Comparison of ENCODE assay signal across 8 cellular contexts in genomic region chr9:89549031-89549644, GRCh38. TPM values are rescaled to one million over a fixed set of nuclear protein-coding genes. Genes with fewer than 3 reads are reported as not detected.
A peak's percentile ranks its signal among the peaks of the same experiment; 100 is the strongest.
DNase-seq lines count a peak whose midpoint lies in the region; ATAC-seq and TF ChIP-seq lines count a peak whose summit lies in the region.

No MANE protein-coding gene starts in this region.

- peaks cover 12% of the 10 kb centered on the region for H3K27me3 Mint-ChIP-seq in nephron (ENCODE audit: low read depth)
- no peaks in the 10 kb centered on the region for H3K27me3 Mint-ChIP-seq in stimulated activated naive CD8-positive, alpha-beta T cell treated with anti-CD3 and anti-CD28 coated beads, Interleukin-15, Interleukin-2, amounts not matched to agents 100 ng/mL and 50 ng/mL, for 24 hours

- no peak overlapping the region for H3K4me3 ChIP-seq in OCI-LY1 (ENCODE audit: low read depth, low read length, poor library complexity, severe bottlenecking)

- H3K27ac Mint-ChIP-seq in nephron, result peak overlapping the region in 1 of 3 experiments; percentile 40
- peak overlapping the region; percentile 45 for H3K27ac Mint-ChIP-seq in stimulated activated naive CD8-positive, alpha-beta T cell treated with anti-CD3 and anti-CD28 coated beads, Interleukin-15, Interleukin-2, amounts not matched to agents 100 ng/mL and 50 ng/mL, for 24 hours

- peaks cover 9% of the 10 kb centered on the region for H3K36me3 Mint-ChIP-seq in nephron (ENCODE audit: low read depth)
- H3K36me3 Mint-ChIP-seq in stimulated activated naive CD8-positive, alpha-beta T cell treated with anti-CD3 and anti-CD28 coated beads, Interleukin-15, Interleukin-2, amounts not matched to agents 100 ng/mL and 50 ng/mL, for 24 hours (ENCODE audit: low read depth), result peaks cover 6% of the 10 kb centered on the region

- no peak overlapping the region for H3K4me2 ChIP-seq in OCI-LY1 (ENCODE audit: low read length)

- no peaks in the 10 kb centered on the region for H3K4me1 ChIP-seq in OCI-LY1 (ENCODE audit: insufficient read depth, low read length, severe bottlenecking)

- H3K36me3 ChIP-seq in OCI-LY1 (ENCODE audit: insufficient read depth, low read length), result no peaks in the 10 kb centered on the region; the same call in 1 of the 2 replicates

- TF ChIP-seq CTCF in OCI-LY1 (IDR thresholded peaks at IDR 0.05; ENCODE audit: low read length), result peak; percentile 87
- TF ChIP-seq CTCF in nephron (IDR thresholded peaks at IDR 0.05; ENCODE audit: unreplicated experiment in 3 of 3), result peak; percentile 72 to 81 (median 72)

- H2AFZ ChIP-seq in OCI-LY1 (ENCODE audit: low read length), result no peak overlapping the region

- H3K9me3 Mint-ChIP-seq in nephron, result peaks cover 17% of the 10 kb centered on the region
- peaks cover 9% of the 10 kb centered on the region for H3K9me3 Mint-ChIP-seq in stimulated activated naive CD8-positive, alpha-beta T cell treated with anti-CD3 and anti-CD28 coated beads, Interleukin-15, Interleukin-2, amounts not matched to agents 100 ng/mL and 50 ng/mL, for 24 hours

- H3K27ac ChIP-seq in OCI-LY1 (ENCODE audit: low read depth, low read length, poor library complexity, severe bottlenecking), result no peak overlapping the region

- H3F3A ChIP-seq in OCI-LY1 (ENCODE audit: insufficient read depth, low read length), result no peaks in the 10 kb centered on the region

- H3K9ac ChIP-seq in OCI-LY1 (ENCODE audit: low read length), result no peak overlapping the region

- ATAC-seq in GM19467 (IDR thresholded peaks at IDR 0.05; ENCODE audit: unreplicated experiment) (peak; percentile 79), esophagus mucosa (peak; percentile 87)

- H3K4me1 Mint-ChIP-seq in nephron, result no peaks in the 10 kb centered on the region
- peaks cover 22% of the 10 kb centered on the region for H3K4me1 Mint-ChIP-seq in stimulated activated naive CD8-positive, alpha-beta T cell treated with anti-CD3 and anti-CD28 coated beads, Interleukin-15, Interleukin-2, amounts not matched to agents 100 ng/mL and 50 ng/mL, for 24 hours (ENCODE audit: low read depth)

- no peak overlapping the region for H3K4me3 Mint-ChIP-seq in nephron
- peak overlapping the region; percentile 20 for H3K4me3 Mint-ChIP-seq in stimulated activated naive CD8-positive, alpha-beta T cell treated with anti-CD3 and anti-CD28 coated beads, Interleukin-15, Interleukin-2, amounts not matched to agents 100 ng/mL and 50 ng/mL, for 24 hours

- no peaks in the 10 kb centered on the region for H3K9me2 ChIP-seq in OCI-LY1 (ENCODE audit: low read depth, low read length)

- DNase-seq in COLO829 (ENCODE audit: low spot score) (peak; percentile 77), HS-5 (ENCODE audit: low read depth) (peak; percentile 18), activated T-cell treated with anti-CD3 and anti-CD28 coated beads for 24 hours (ENCODE audit: low read depth) (peak; percentile 77)

- H3K27me3 ChIP-seq in OCI-LY1 (ENCODE audit: insufficient read depth, low read length), result no peaks in the 10 kb centered on the region; the same call in 1 of the 2 replicates

- H3K9me3 ChIP-seq in OCI-LY1 (ENCODE audit: low read length), result 0 out of 2 replicates have a peak, but pooled peaks cover 3% of the 10 kb centered on the region

- H3K79me2 ChIP-seq in OCI-LY1 (ENCODE audit: insufficient read depth, low read length), result no peaks in the 10 kb centered on the region

- no peaks in the 10 kb centered on the region for H4K20me1 ChIP-seq in OCI-LY1 (ENCODE audit: insufficient read depth, low read length)

RNA-seq across cellular contexts. Expression of gene SEMA4D, which starts 51.2 kb away (rescaled TPM):
- total RNA-seq in esophagus mucosa, result 30.4 TPM

RNA-seq across cellular contexts. Expression of gene GADD45G, which starts 55.7 kb away (rescaled TPM):
- total RNA-seq in esophagus mucosa, result 1.6 TPM

Comparison
In these comparisons a context has a peak if more than half of its experiments do, and no peak if none do; other contexts are left out.
1. DNase-seq: peak in every context shown above with its lines; median percentile 77 in COLO829; 77 in activated T-cell treated with anti-CD3 and anti-CD28 coated beads for 24 hours; 18 in HS-5.